Comparison of ENCODE assay signal across 18 cellular contexts in genomic region chr5:8700691-8701090, GRCh38.
"Had no signal": no experiment of that assay in that cellular context is flagged by ENCODE, and none has a peak within 500 bp of the region (broad histone marks: within the 10 kb centered on the region; RNA-seq: fewer than 3 reads in every experiment).

No MANE protein-coding gene starts in this region.

- H2AFZ ChIP-seq: hepatocyte had no signal

- H3K9me3 ChIP-seq: pancreas, suprapubic skin, thyroid gland, upper lobe of left lung had no signal

- ATAC-seq: foreskin keratinocyte, left colon, pancreas, right cardiac atrium had no signal

- DNase-seq: central memory CD4-positive, alpha-beta T cell; cortex of kidney; dorsolateral prefrontal cortex; effector CD8-positive, alpha-beta T cell; foreskin keratinocyte; kidney; left colon; naive B cell; occipital lobe; pancreas; right cardiac atrium; stimulated activated CD4-positive, alpha-beta T cell treated with anti-CD3 and anti-CD28 coated beads, Interleukin-2, amount 100 ng/mL, for 48 hours; stimulated activated naive CD4-positive, alpha-beta T cell treated with Interleukin-2 at 50 U/mL for 16 hours; thyroid gland; upper lobe of left lung had no signal

- H3K4me2 ChIP-seq: hepatocyte, smooth muscle cell had no signal

- H3K4me1 ChIP-seq: foreskin keratinocyte, pancreas, suprapubic skin, thyroid gland, upper lobe of left lung had no signal

- H3K27ac ChIP-seq: dorsolateral prefrontal cortex, foreskin keratinocyte, hepatocyte, pancreas, suprapubic skin, thyroid gland had no signal

- H3K36me3 ChIP-seq: pancreas, suprapubic skin, thyroid gland, upper lobe of left lung had no signal

- H3K27me3 ChIP-seq: dorsolateral prefrontal cortex, foreskin keratinocyte, hepatocyte, pancreas, suprapubic skin, thyroid gland, upper lobe of left lung had no signal

- H3K4me3 ChIP-seq: dorsolateral prefrontal cortex, hepatocyte, pancreas, smooth muscle cell, suprapubic skin, thyroid gland, upper lobe of left lung had no signal
